Comparison of ENCODE assay signal across 4 cellular contexts in genomic region chr22:48212727-48213126, GRCh38.
"Had no signal": no experiment of that assay in that cellular context is flagged by ENCODE, and none has a peak within 500 bp of the region (broad histone marks: within the 10 kb centered on the region; RNA-seq: fewer than 3 reads in every experiment).

No MANE protein-coding gene starts in this region.

- ATAC-seq: GM23338, HCT116 had no signal

- H3K36me3 ChIP-seq: HAP-1 had no signal

- H3K4me3 ChIP-seq: GM23248, GM23338, HAP-1 had no signal

- H3K9me3 ChIP-seq: HAP-1 had no signal

- H3K4me1 ChIP-seq: HAP-1 had no signal

- H3K27ac ChIP-seq: GM23248 had no signal
